Comparison of ENCODE assay signal across 8 cellular contexts in genomic region chr17:55735784-55736405, GRCh38. TPM values are rescaled to one million over a fixed set of nuclear protein-coding genes. Genes with fewer than 3 reads are reported as not detected.
DNase-seq lines count a peak whose midpoint lies in the region; ATAC-seq and TF ChIP-seq lines count a peak whose summit lies in the region.

No MANE protein-coding gene starts in this region.

- H3K27ac Mint-ChIP-seq in CD4-positive, alpha-beta memory T cell, result peak overlapping the region in 1 of 7 donors; percentile 11

- no peak for ATAC-seq in aorta (ENCODE audit: low FRiP score)

- H3K27me3 Mint-ChIP-seq in CD4-positive, alpha-beta memory T cell, result peaks cover 11 to 19% of the 10 kb centered on the region in 2 donors

- H3K36me3 ChIP-seq in CD4-positive, alpha-beta memory T cell (ENCODE audit: insufficient read depth, low read length), result no peaks in the 10 kb centered on the region
- no peaks in the 10 kb centered on the region for H3K36me3 ChIP-seq in aorta (ENCODE audit: control insufficient read depth in 1 of 2, insufficient read depth in 2 of 2, low read length in 1 of 2)

- no peaks in the 10 kb centered on the region for H3K4me1 Mint-ChIP-seq in CD4-positive, alpha-beta memory T cell

- intact Hi-C loops in CD4-positive, alpha-beta memory T cell (cut with micrococcal nuclease), result loop anchor here (2.0 kb wide), 1 partner anchor 15 kb away; the partner anchor contains the start of gene PCTP
- intact Hi-C loops in aorta (cut with DNase I), result loop anchor here in 1 of 2 donors (10.0 kb wide), 1 partner anchor 311 kb away; the partner anchor contains the start of gene MMD

- H3K27me3 ChIP-seq in CD4-positive, alpha-beta memory T cell (ENCODE audit: insufficient read depth, low read length), result no peaks in the 10 kb centered on the region
- no peaks in the 10 kb centered on the region for H3K27me3 ChIP-seq in aorta (ENCODE audit: control insufficient read depth in 1 of 2, insufficient read depth in 2 of 2, low read length in 1 of 2)

- POLR2A ChIA-PET in CD4-positive, alpha-beta memory T cell (lab: Charles Lee; ENCODE audit: partially characterized antibody), result no interaction called here
- POLR2A ChIA-PET in HEK293T (lab: Yijun Ruan, JAX), result interaction anchor here (1.0 kb wide), 1 partner anchor 15 kb away, joined by 3 read pairs; the partner anchor contains the start of gene PCTP

- H3K9me3 ChIP-seq in CD4-positive, alpha-beta memory T cell (ENCODE audit: control insufficient read depth in 1 of 2, low read length in 2 of 2), result no peaks in the 10 kb centered on the region
- H3K9me3 ChIP-seq in aorta (ENCODE audit: control insufficient read depth, low read length), result no peaks in the 10 kb centered on the region

- no peak overlapping the region for H3K4me3 ChIP-seq in CD4-positive, alpha-beta memory T cell (ENCODE audit: low read length in 2 of 2)
- no peak overlapping the region for H3K4me3 ChIP-seq in aorta (ENCODE audit: low read length in 2 of 2)

- WGBS in aorta, 2 donors, result 24 to 26% methylated on average over 5 of the region's 5 CpGs

- no peaks in the 10 kb centered on the region for H3K9me3 Mint-ChIP-seq in CD4-positive, alpha-beta memory T cell

- CTCF ChIA-PET in CD4-positive, alpha-beta memory T cell (lab: Charles Lee; ENCODE audit: partially characterized antibody), result interaction anchor here (0.9 to 3.1 kb wide), 10 partner anchors 12 to 209 kb away, joined by 3 to 23 read pairs (median 5); partner anchors contain the start of genes PCTP and TMEM100
- CTCF ChIA-PET in HEK293T (lab: Yijun Ruan, JAX), result interaction anchor here (0.7 to 1.2 kb wide), 6 partner anchors 11 to 287 kb away, joined by 3 to 7 read pairs (median 3); partner anchors contain the start of gene PCTP

- H3K4me3 Mint-ChIP-seq in CD4-positive, alpha-beta memory T cell, result no peak overlapping the region

- no peak overlapping the region for H3K27ac ChIP-seq in CD4-positive, alpha-beta memory T cell (ENCODE audit: low read depth, low read length)
- H3K27ac ChIP-seq in aorta (ENCODE audit: low read depth in 1 of 2, low read length in 2 of 2), result no peak overlapping the region

- DNase-seq in CD4-positive, alpha-beta memory T cell, result peak; percentile 17 to 38 (median 25)
- DNase-seq in HEK293T (ENCODE audit: extremely low spot score), result peak; percentile 52
- peak; percentile 63 for DNase-seq in RPMI8226
- peak; percentile 21 for DNase-seq in cerebellar cortex (ENCODE audit: low spot score)
- peak; percentile 40 for DNase-seq in mucosa of gallbladder (ENCODE audit: low spot score)
- DNase-seq in UCSD-AML1 (lab: John Stamatoyannopoulos, UW; ENCODE audit: unreplicated experiment), result no peak
- DNase-seq in GF-D8 (lab: John Stamatoyannopoulos, UW), result no peak
- DNase-seq in aorta, result no peak

- H3K36me3 Mint-ChIP-seq in CD4-positive, alpha-beta memory T cell, result no peaks in the 10 kb centered on the region

- H3K4me1 ChIP-seq in CD4-positive, alpha-beta memory T cell (ENCODE audit: insufficient read depth, low read length), result no peaks in the 10 kb centered on the region
- no peaks in the 10 kb centered on the region for H3K4me1 ChIP-seq in aorta (ENCODE audit: control insufficient read depth in 1 of 2, insufficient read depth in 2 of 2, low read length in 2 of 2)

TF ChIP-seq in HEK293T, 16 proteins besides CTCF, POLR2A, EP300 and RAD21:
- TF ChIP-seq SP1 (IDR thresholded peaks at IDR 0.05) (no peak), ZNF384 (IDR thresholded peaks at IDR 0.05) (no peak), L3MBTL2 (conservative IDR thresholded peaks at IDR 0.05) (no peak), CTBP1 (IDR thresholded peaks at IDR 0.05; ENCODE audit: borderline replicate concordance) (no peak), BHLHE40 (IDR thresholded peaks at IDR 0.05; ENCODE audit: borderline replicate concordance) (no peak), FOXA1 (IDR thresholded peaks at IDR 0.05) (no peak), HDGF (IDR thresholded peaks at IDR 0.05; ENCODE audit: borderline replicate concordance) (no peak), LEF1 (IDR thresholded peaks at IDR 0.05; ENCODE audit: borderline replicate concordance) (no peak), SUZ12 (IDR thresholded peaks at IDR 0.05) (no peak), FOXM1 (IDR thresholded peaks at IDR 0.05; ENCODE audit: borderline replicate concordance) (no peak), ELF4 (IDR thresholded peaks at IDR 0.05) (no peak), NFRKB (IDR thresholded peaks at IDR 0.05) (no peak)
- TF ChIP-seq, protein P1, sequence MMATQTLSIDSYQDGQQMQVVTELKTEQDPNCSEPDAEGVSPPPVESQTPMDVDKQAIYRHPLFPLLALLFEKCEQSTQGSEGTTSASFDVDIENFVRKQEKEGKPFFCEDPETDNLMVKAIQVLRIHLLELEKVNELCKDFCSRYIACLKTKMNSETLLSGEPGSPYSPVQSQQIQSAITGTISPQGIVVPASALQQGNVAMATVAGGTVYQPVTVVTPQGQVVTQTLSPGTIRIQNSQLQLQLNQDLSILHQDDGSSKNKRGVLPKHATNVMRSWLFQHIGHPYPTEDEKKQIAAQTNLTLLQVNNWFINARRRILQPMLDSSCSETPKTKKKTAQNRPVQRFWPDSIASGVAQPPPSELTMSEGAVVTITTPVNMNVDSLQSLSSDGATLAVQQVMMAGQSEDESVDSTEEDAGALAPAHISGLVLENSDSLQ (IDR thresholded peaks at IDR 0.05), result no peak

RNA-seq across cellular contexts. Expression of gene TMEM100, which starts 13.2 kb away (rescaled TPM):
- total RNA-seq in CD4-positive, alpha-beta memory T cell, result not detected
- polyA plus RNA-seq in CD4-positive, alpha-beta memory T cell, result not detected
- 18.2 TPM for total RNA-seq in mucosa of gallbladder
- total RNA-seq in aorta, result 10 to 100 TPM in 1 of 2 donors, 1 to 10 TPM in 1; 6.7 to 24.4 TPM
- 1 to 10 TPM; 1.5 TPM for polyA plus RNA-seq in aorta

RNA-seq across cellular contexts. Expression of gene PCTP, which starts 15.0 kb away (rescaled TPM):
- 1 to 10 TPM; 2.7 to 3.3 TPM for total RNA-seq in CD4-positive, alpha-beta memory T cell
- 1 to 10 TPM; 2.3 to 4.7 TPM for polyA plus RNA-seq in CD4-positive, alpha-beta memory T cell
- total RNA-seq in mucosa of gallbladder (18.8 TPM), aorta (10 to 100 TPM in 1 of 2 donors, 1 to 10 TPM in 1; 8.9 to 11.2 TPM)
- 10 to 100 TPM in 1 of 2 donors, 1 to 10 TPM in 1; 4.9 to 16.9 TPM for polyA plus RNA-seq in aorta

Comparison
In these comparisons a context has a peak if more than half of its experiments do, and no peak if none do; other contexts are left out.
1. DNase-seq: peak in CD4-positive, alpha-beta memory T cell (5 of 5), HEK293T (single experiment), RPMI8226 (single experiment), cerebellar cortex (single experiment) and mucosa of gallbladder (single experiment); none in UCSD-AML1 (single experiment), GF-D8 (single experiment) and aorta (0 of 2).
2. RNA of gene TMEM100, which starts 13.2 kb away (total RNA-seq): 6.7 to 24.4 TPM in aorta and 18.2 TPM in mucosa of gallbladder (single experiment); not detected in CD4-positive, alpha-beta memory T cell; every median in the first group is over 4 times any median in the second.